ENCODE assay signal across 16 cellular contexts in the genomic region with DNA sequence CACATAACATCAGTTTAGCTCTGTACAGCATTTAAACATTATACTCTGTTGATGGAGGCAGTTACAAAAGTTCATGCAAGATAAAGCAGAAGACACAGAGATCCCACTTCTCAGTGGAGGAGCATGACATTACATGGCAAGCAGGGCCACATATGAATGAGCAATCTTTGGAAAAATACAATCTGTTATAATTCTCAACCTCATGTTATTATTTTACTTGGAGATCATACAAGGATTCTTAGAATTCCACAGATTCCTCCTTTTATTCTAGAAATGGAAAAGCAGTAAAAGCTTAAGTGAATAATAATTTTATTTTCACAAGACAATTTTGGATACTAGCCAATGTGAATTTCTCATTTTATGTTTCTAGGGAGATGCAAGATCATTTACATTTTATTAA.
A peak's percentile ranks its signal among the peaks of the same experiment; 100 is the strongest.
DNase-seq lines count a peak whose midpoint lies in the region; FAIRE-seq and TF ChIP-seq lines count a peak whose summit lies in the region.
"Had no signal": no experiment of that assay in that cellular context is flagged by ENCODE, and none has a peak within 500 bp of the region (broad histone marks: within the 10 kb centered on the region; RNA-seq: fewer than 3 reads in every experiment).

No MANE protein-coding gene starts in this region.

- H3K27me3 ChIP-seq in GM23248 (replicated peaks; ENCODE audit: insufficient read depth) (no peaks in the 10 kb centered on the region), Karpas-422 (ENCODE audit: low read length) (no peaks in the 10 kb centered on the region)
- H3K27me3 ChIP-seq: pancreas had no signal

- peaks cover 41% of the 10 kb centered on the region for H3K4me1 ChIP-seq in GM23248 (ENCODE audit: insufficient read depth)
- H3K4me1 ChIP-seq in Karpas-422 (ENCODE audit: low read length) = no peaks in the 10 kb centered on the region
- H3K4me1 ChIP-seq: pancreas had no signal

- DNase-seq in GM23248 (peak; percentile 51), astrocyte of the cerebellum (ENCODE audit: low read depth) (peak; percentile 22), iris pigment epithelial cell (ENCODE audit: low read depth) (peak; percentile 67), urothelium cell line (ENCODE audit: low spot score) (peak; percentile 9), SK-N-DZ (ENCODE audit: low spot score) (no peak), Karpas-422 (no peak), amygdala (lab: John Stamatoyannopoulos, UW) (no peak)
- DNase-seq: activated CD4-positive, CD25-positive, alpha-beta regulatory T cell; activated effector memory CD4-positive, alpha-beta T cell treated with anti-CD3 and anti-CD28 coated beads, Interleukin-2, amount 50 U/mL, for 16 hours; CD8-positive, alpha-beta memory T cell; effector CD8-positive, alpha-beta T cell; GDM1; NCI-H2029; pancreas; T-helper 17 cell had no signal

- FAIRE-seq in urothelium cell line (lab: Jason Lieb, UNC) = no peak
- FAIRE-seq: islet of Langerhans, pancreas had no signal

- H3K9me3 ChIP-seq in GM23248 (ENCODE audit: low read depth) (no peaks in the 10 kb centered on the region), Karpas-422 (ENCODE audit: low read length) (no peaks in the 10 kb centered on the region)
- H3K9me3 ChIP-seq: pancreas had no signal

- H3K27ac ChIP-seq in GM23248 (peak overlapping the region; percentile 33), Karpas-422 (ENCODE audit: low read length) (no peak overlapping the region)
- H3K27ac ChIP-seq: pancreas had no signal

- no peak overlapping the region for H2AFZ ChIP-seq in GM23248
- no peak overlapping the region for H2AFZ ChIP-seq in Karpas-422 (ENCODE audit: low read length)

- H4K20me1 ChIP-seq in GM23248 (ENCODE audit: insufficient read depth) (no peaks in the 10 kb centered on the region), Karpas-422 (ENCODE audit: insufficient read depth, low read depth, low read length) (no peaks in the 10 kb centered on the region)

- peaks cover 28% of the 10 kb centered on the region for H3F3A ChIP-seq in GM23248 (ENCODE audit: insufficient read depth)

- peak overlapping the region; percentile 14 for H3K4me2 ChIP-seq in GM23248 (ENCODE audit: unreplicated experiment)
- H3K4me2 ChIP-seq in Karpas-422 (ENCODE audit: low read depth, low read length, poor library complexity, severe bottlenecking) = no peak overlapping the region

- H3K9me2 ChIP-seq in GM23248 (ENCODE audit: insufficient read depth) = no peaks in the 10 kb centered on the region; the same call in 1 of the 2 replicates
- no peaks in the 10 kb centered on the region for H3K9me2 ChIP-seq in Karpas-422 (replicated peaks; ENCODE audit: insufficient read depth, low read length)

- no peak for TF ChIP-seq CTCF in astrocyte of the cerebellum (IDR thresholded peaks at IDR 0.05; ENCODE audit: low read depth, low read length, missing control alignments)

- no peak overlapping the region for H3K4me3 ChIP-seq in GM23248
- H3K4me3 ChIP-seq in astrocyte of the cerebellum (ENCODE audit: low read depth, low read length) = no peak overlapping the region
- no peak overlapping the region for H3K4me3 ChIP-seq in Karpas-422 (ENCODE audit: low read length)
- H3K4me3 ChIP-seq: pancreas had no signal

- no peaks in the 10 kb centered on the region for H3K36me3 ChIP-seq in GM23248 (ENCODE audit: low read depth)
- H3K36me3 ChIP-seq in Karpas-422 (ENCODE audit: insufficient read depth, low read length) = no peaks in the 10 kb centered on the region
- H3K36me3 ChIP-seq: pancreas had no signal

- in situ Hi-C loops in GM23248 (cut with MboI) (no loop called here), astrocyte of the cerebellum (cut with HindIII; ENCODE audit: low sequenced_read_pairs) (no loop called here)

- H3K79me2 ChIP-seq in GM23248 (ENCODE audit: insufficient read depth) = no peaks in the 10 kb centered on the region
- no peaks in the 10 kb centered on the region for H3K79me2 ChIP-seq in Karpas-422 (ENCODE audit: low read length)

- H3K9ac ChIP-seq in GM23248 (no peak overlapping the region), Karpas-422 (ENCODE audit: low read length) (no peak overlapping the region)

Comparison
In these comparisons a context has a peak if more than half of its experiments do, and no peak if none do; other contexts are left out.
1. DNase-seq: peak in GM23248 (single experiment), astrocyte of the cerebellum (single experiment), iris pigment epithelial cell (single experiment) and urothelium cell line (single experiment); none in SK-N-DZ (single experiment), Karpas-422 (single experiment) and amygdala (0 of 56).